Comparison of ENCODE assay signal across 2 cellular contexts in genomic region chr14:76963366-76963765, GRCh38.
TF ChIP-seq lines count a peak whose summit lies in the region.

No MANE protein-coding gene starts in this region.

TF ChIP-seq in HCT116, 20 proteins besides CTCF, POLR2A, EP300 and RAD21:
- TF ChIP-seq POLR2AphosphoS5 (IDR thresholded peaks at IDR 0.05; ENCODE audit: low read depth, low read length) (no peak), REST (IDR thresholded peaks at IDR 0.05; ENCODE audit: low read depth) (no peak), MAX (IDR thresholded peaks at IDR 0.05) (no peak)

TF ChIP-seq in K562, 482 proteins besides CTCF, POLR2A, EP300 and RAD21:
- peak; percentile 36; the same call in 1 of the 2 replicates for TF ChIP-seq CBFA2T3 (IDR thresholded peaks at IDR 0.05)
- no peak for TF ChIP-seq TRIM24 (IDR thresholded peaks at IDR 0.05)
- TF ChIP-seq PHTF2 (CRISPR knock-in tag; IDR thresholded peaks at IDR 0.05) = no peak
- TF ChIP-seq HNRNPL (IDR thresholded peaks at IDR 0.05; ENCODE audit: low read depth, low read length) = no peak
- TF ChIP-seq CBFA2T2 (conservative IDR thresholded peaks at IDR 0.05) = peak; percentile 12; the same call in 1 of the 2 replicates
- no peak for TF ChIP-seq CTCFL (IDR thresholded peaks at IDR 0.05; ENCODE audit: borderline replicate concordance, insufficient read depth, low read depth, low read length, poor library complexity, severe bottlenecking)
- no peak for TF ChIP-seq RBM34 (IDR thresholded peaks at IDR 0.05; ENCODE audit: borderline replicate concordance, insufficient read depth, low read length)
- TF ChIP-seq TGIF2 (CRISPR knock-in tag; IDR thresholded peaks at IDR 0.05) = no peak
